In the genomic region with DNA sequence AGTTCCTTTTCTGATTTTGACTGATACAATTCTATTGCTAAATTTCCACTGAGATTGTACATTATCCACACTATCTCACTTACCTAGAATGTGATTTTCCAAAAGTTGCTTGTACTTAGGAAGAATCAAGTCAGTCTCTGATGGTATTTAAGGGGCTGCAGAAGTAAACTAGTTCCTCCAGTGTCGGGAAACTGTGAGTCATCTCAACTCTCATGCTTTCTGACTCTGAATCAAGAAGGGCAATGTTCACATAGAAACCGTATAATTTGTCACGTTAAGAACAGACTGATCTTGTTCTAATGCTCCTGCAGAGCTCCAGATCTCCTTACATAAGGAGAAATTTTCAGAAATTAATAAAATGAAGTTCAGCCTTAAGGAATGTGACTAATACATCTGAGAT, we compare ENCODE assay signal across 1 cellular context.
TF ChIP-seq lines count a peak whose summit lies in the region.

No MANE protein-coding gene starts in this region.

TF ChIP-seq in HCT116, 20 proteins besides CTCF, POLR2A, EP300 and RAD21:
- TF ChIP-seq, protein P1, sequence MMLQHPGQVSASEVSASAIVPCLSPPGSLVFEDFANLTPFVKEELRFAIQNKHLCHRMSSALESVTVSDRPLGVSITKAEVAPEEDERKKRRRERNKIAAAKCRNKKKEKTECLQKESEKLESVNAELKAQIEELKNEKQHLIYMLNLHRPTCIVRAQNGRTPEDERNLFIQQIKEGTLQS (IDR thresholded peaks at IDR 0.05), result peak; percentile 51
- TF ChIP-seq, protein P2, sequence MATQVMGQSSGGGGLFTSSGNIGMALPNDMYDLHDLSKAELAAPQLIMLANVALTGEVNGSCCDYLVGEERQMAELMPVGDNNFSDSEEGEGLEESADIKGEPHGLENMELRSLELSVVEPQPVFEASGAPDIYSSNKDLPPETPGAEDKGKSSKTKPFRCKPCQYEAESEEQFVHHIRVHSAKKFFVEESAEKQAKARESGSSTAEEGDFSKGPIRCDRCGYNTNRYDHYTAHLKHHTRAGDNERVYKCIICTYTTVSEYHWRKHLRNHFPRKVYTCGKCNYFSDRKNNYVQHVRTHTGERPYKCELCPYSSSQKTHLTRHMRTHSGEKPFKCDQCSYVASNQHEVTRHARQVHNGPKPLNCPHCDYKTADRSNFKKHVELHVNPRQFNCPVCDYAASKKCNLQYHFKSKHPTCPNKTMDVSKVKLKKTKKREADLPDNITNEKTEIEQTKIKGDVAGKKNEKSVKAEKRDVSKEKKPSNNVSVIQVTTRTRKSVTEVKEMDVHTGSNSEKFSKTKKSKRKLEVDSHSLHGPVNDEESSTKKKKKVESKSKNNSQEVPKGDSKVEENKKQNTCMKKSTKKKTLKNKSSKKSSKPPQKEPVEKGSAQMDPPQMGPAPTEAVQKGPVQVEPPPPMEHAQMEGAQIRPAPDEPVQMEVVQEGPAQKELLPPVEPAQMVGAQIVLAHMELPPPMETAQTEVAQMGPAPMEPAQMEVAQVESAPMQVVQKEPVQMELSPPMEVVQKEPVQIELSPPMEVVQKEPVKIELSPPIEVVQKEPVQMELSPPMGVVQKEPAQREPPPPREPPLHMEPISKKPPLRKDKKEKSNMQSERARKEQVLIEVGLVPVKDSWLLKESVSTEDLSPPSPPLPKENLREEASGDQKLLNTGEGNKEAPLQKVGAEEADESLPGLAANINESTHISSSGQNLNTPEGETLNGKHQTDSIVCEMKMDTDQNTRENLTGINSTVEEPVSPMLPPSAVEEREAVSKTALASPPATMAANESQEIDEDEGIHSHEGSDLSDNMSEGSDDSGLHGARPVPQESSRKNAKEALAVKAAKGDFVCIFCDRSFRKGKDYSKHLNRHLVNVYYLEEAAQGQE (IDR thresholded peaks at IDR 0.05; ENCODE audit: low read depth), result no peak
- TF ChIP-seq CBX3 (IDR thresholded peaks at IDR 0.05; ENCODE audit: low read depth), result peak; percentile 71; the same call in 1 of the 2 replicates
- no peak for TF ChIP-seq TCF7L2 (IDR thresholded peaks at IDR 0.05; ENCODE audit: borderline replicate concordance, extremely low read depth, insufficient read depth, insufficient read length)
- TF ChIP-seq, protein P3, sequence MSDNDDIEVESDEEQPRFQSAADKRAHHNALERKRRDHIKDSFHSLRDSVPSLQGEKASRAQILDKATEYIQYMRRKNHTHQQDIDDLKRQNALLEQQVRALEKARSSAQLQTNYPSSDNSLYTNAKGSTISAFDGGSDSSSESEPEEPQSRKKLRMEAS (IDR thresholded peaks at IDR 0.05), result peak; percentile 33; the same call in 1 of the 2 replicates
- peak; percentile 37; the same call in 1 of the 2 replicates for TF ChIP-seq POLR2AphosphoS5 (IDR thresholded peaks at IDR 0.05; ENCODE audit: low read depth, low read length)
- TF ChIP-seq ELF1 (IDR thresholded peaks at IDR 0.05; ENCODE audit: borderline replicate concordance, low read depth), result no peak
- TF ChIP-seq FOSL1 (IDR thresholded peaks at IDR 0.05; ENCODE audit: low read depth), result peak; percentile 91
- no peak for TF ChIP-seq EGR1 (IDR thresholded peaks at IDR 0.05; ENCODE audit: low read depth)
- TF ChIP-seq SRF (IDR thresholded peaks at IDR 0.05; ENCODE audit: low read depth), result peak; percentile 37; the same call in 1 of the 2 replicates
- TF ChIP-seq, protein P4, sequence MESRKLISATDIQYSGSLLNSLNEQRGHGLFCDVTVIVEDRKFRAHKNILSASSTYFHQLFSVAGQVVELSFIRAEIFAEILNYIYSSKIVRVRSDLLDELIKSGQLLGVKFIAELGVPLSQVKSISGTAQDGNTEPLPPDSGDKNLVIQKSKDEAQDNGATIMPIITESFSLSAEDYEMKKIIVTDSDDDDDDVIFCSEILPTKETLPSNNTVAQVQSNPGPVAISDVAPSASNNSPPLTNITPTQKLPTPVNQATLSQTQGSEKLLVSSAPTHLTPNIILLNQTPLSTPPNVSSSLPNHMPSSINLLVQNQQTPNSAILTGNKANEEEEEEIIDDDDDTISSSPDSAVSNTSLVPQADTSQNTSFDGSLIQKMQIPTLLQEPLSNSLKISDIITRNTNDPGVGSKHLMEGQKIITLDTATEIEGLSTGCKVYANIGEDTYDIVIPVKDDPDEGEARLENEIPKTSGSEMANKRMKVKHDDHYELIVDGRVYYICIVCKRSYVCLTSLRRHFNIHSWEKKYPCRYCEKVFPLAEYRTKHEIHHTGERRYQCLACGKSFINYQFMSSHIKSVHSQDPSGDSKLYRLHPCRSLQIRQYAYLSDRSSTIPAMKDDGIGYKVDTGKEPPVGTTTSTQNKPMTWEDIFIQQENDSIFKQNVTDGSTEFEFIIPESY (IDR thresholded peaks at IDR 0.05; ENCODE audit: extremely low read depth, insufficient replicate concordance, low read length), result no peak
- TF ChIP-seq ZFX (IDR thresholded peaks at IDR 0.05), result no peak
- peak; percentile 84 for TF ChIP-seq SP1 (IDR thresholded peaks at IDR 0.05; ENCODE audit: low read depth)
- TF ChIP-seq JUND (IDR thresholded peaks at IDR 0.05), result peak; percentile 85
- TF ChIP-seq SIN3A (IDR thresholded peaks at IDR 0.05; ENCODE audit: low read depth), result 0 out of 2 replicates have a peak, but pooled peaks have one; percentile 31
- TF ChIP-seq CEBPB (IDR thresholded peaks at IDR 0.05; ENCODE audit: low read depth), result peak; percentile 38; the same call in 1 of the 2 replicates
- TF ChIP-seq ZNF274 (IDR thresholded peaks at IDR 0.05; ENCODE audit: low read depth, low read length), result no peak
- TF ChIP-seq EZH2 (IDR thresholded peaks at IDR 0.05), result no peak
TF ChIP-seq in HCT116: peak in this region for 10.
